Comparison of ENCODE assay signal across 37 cellular contexts in genomic region chrX:97089116-97089515, GRCh38.
"Had no signal": no experiment of that assay in that cellular context is flagged by ENCODE, and none has a peak within 500 bp of the region (broad histone marks: within the 10 kb centered on the region; RNA-seq: fewer than 3 reads in every experiment).

No MANE protein-coding gene starts in this region.

- ATAC-seq: activated CD8-positive, alpha-beta T cell treated with anti-CD3 and anti-CD28 coated beads for 36 hours; activated naive CD8-positive, alpha-beta T cell treated with anti-CD3 and anti-CD28 coated beads, Interleukin-2, amount 50 U/mL, for 24 hours; activated T-cell treated with anti-CD3 and anti-CD28 coated beads, Interleukin-2, amount 50 U/mL, for 4 hours; activated T-cell treated with anti-CD3 and anti-CD28 coated beads, Interleukin-2, amount 50 U/mL, for 72 hours; activated T-helper 17 cell treated with anti-CD3 and anti-CD28 coated beads, Interleukin-2, amount 50 U/mL, for 72 hours; body of pancreas had no signal

- H3K27ac ChIP-seq: ascending aorta, body of pancreas, brain microvascular endothelial cell, breast epithelium, VCaP had no signal

- H3K36me3 Mint-ChIP-seq: activated naive CD4-positive, alpha-beta T cell treated with anti-CD3 and anti-CD28 coated beads, Interleukin-2, amount 50 U/mL, for 24 hours had no signal

- H3K4me1 ChIP-seq: ascending aorta, body of pancreas, breast epithelium had no signal

- FAIRE-seq: TTC549 had no signal

- H3K27me3 ChIP-seq: ascending aorta, body of pancreas, brain microvascular endothelial cell had no signal

- H3K9me3 Mint-ChIP-seq: activated B cell treated with CpG ODN at 0.5 μM for 24 hours; activated CD4-positive, alpha-beta memory T cell treated with anti-CD3 and anti-CD28 coated beads for 36 hours; activated CD4-positive, alpha-beta T cell treated with anti-CD3 and anti-CD28 coated beads, Interleukin-2, amount 10 ng/mL, durations not matched to agents 24 days and 14 days; activated CD8-positive, alpha-beta T cell treated with anti-CD3 and anti-CD28 coated beads for 36 hours; activated naive CD4-positive, alpha-beta T cell treated with anti-CD3 and anti-CD28 coated beads, Interleukin-2, amount 10 ng/mL, durations not matched to agents 7 days and 5 days; activated naive CD4-positive, alpha-beta T cell treated with anti-CD3 and anti-CD28 coated beads, Interleukin-2, amount 50 U/mL, for 24 hours; activated naive CD8-positive, alpha-beta T cell treated with anti-CD3 and anti-CD28 coated beads, Interleukin-2, amount 10 ng/mL, durations not matched to agents 7 days and 5 days; activated naive CD8-positive, alpha-beta T cell treated with anti-CD3 and anti-CD28 coated beads, Interleukin-2, amount 50 U/mL, for 24 hours; activated T-cell treated with anti-CD3 and anti-CD28 coated beads, Interleukin-2, amount 50 U/mL, for 4 hours; activated T-cell treated with anti-CD3 and anti-CD28 coated beads, Interleukin-2, amount 50 U/mL, for 72 hours; activated T-helper 1 cell treated with anti-CD3 and anti-CD28 coated beads, Interleukin-12 subunit alpha, Interleukin-12 subunit beta, Interleukin-2, Interleukin-4 antibody, amounts not matched to agents 30 ng/mL and 10 ng/mL and 1 ng/mL, durations not matched to agents 14 hours and 24 hours and 36 hours; activated T-helper 17 cell treated with anti-CD3 and anti-CD28 coated beads, Interleukin-2, amount 50 U/mL, for 72 hours; T-helper 1 cell treated with Interleukin-12 subunit alpha and Interleukin-12 subunit beta and Interleukin-4 antibody, amounts not matched to agents 30 μg/mL and 1 μg/mL, for 36 hours; T-helper 2 cell treated with Interferon-gamma antibody and Interleukin-4, amounts not matched to agents 5 μg/mL and 100 μg/mL, for 36 hours had no signal

- H3K4me3 ChIP-seq: ascending aorta, body of pancreas, breast epithelium had no signal

- H3K4me3 Mint-ChIP-seq: activated B cell treated with CpG ODN at 0.5 μM for 24 hours; activated CD4-positive, alpha-beta memory T cell treated with anti-CD3 and anti-CD28 coated beads for 36 hours; activated CD4-positive, alpha-beta T cell treated with anti-CD3 and anti-CD28 coated beads, Interleukin-2, amount 10 ng/mL, durations not matched to agents 24 days and 14 days; activated CD8-positive, alpha-beta T cell treated with anti-CD3 and anti-CD28 coated beads for 36 hours; activated naive CD4-positive, alpha-beta T cell treated with anti-CD3 and anti-CD28 coated beads, Interleukin-2, amount 10 ng/mL, durations not matched to agents 7 days and 5 days; activated naive CD4-positive, alpha-beta T cell treated with anti-CD3 and anti-CD28 coated beads, Interleukin-2, amount 50 U/mL, for 24 hours; activated naive CD8-positive, alpha-beta T cell; activated naive CD8-positive, alpha-beta T cell treated with anti-CD3 and anti-CD28 coated beads, Interleukin-2, amount 10 ng/mL, durations not matched to agents 7 days and 5 days; activated naive CD8-positive, alpha-beta T cell treated with anti-CD3 and anti-CD28 coated beads, Interleukin-2, amount 50 U/mL, for 24 hours; activated T-cell treated with anti-CD3 and anti-CD28 coated beads, Interleukin-2, amount 50 U/mL, for 4 hours; activated T-cell treated with anti-CD3 and anti-CD28 coated beads, Interleukin-2, amount 50 U/mL, for 72 hours; activated T-helper 1 cell treated with anti-CD3 and anti-CD28 coated beads, Interleukin-12 subunit alpha, Interleukin-12 subunit beta, Interleukin-2, Interleukin-4 antibody, amounts not matched to agents 30 ng/mL and 10 ng/mL and 1 ng/mL, durations not matched to agents 14 hours and 24 hours and 36 hours; activated T-helper 17 cell treated with anti-CD3 and anti-CD28 coated beads, Interleukin-2, amount 50 U/mL, for 72 hours; T-helper 1 cell treated with Interleukin-12 subunit alpha and Interleukin-12 subunit beta and Interleukin-4 antibody, amounts not matched to agents 30 μg/mL and 1 μg/mL, for 36 hours; T-helper 2 cell treated with Interferon-gamma antibody and Interleukin-4, amounts not matched to agents 5 μg/mL and 100 μg/mL, for 36 hours had no signal

- DNase-seq: activated B cell treated with CpG ODN at 0.5 μM for 24 hours; activated CD4-positive, alpha-beta memory T cell treated with anti-CD3 and anti-CD28 coated beads for 36 hours; activated CD4-positive, alpha-beta T cell treated with anti-CD3 and anti-CD28 coated beads for 4 hours; activated CD4-positive, alpha-beta T cell treated with anti-CD3 and anti-CD28 coated beads, Interleukin-2, amount 10 ng/mL, durations not matched to agents 24 days and 14 days; activated CD4-positive, alpha-beta T cell treated with anti-CD3 and anti-CD28 coated beads, Interleukin-2, amount 50 U/mL, for 1 hour; activated CD4-positive, alpha-beta T cell treated with anti-CD3 and anti-CD28 coated beads, Interleukin-2, amount 50 U/mL, for 4 hours; activated CD4-positive, CD25-positive, alpha-beta regulatory T cell treated with anti-CD3 and anti-CD28 coated beads, Interleukin-2, amount 50 U/mL, for 72 hours; activated CD8-positive, alpha-beta memory T cell treated with anti-CD3 and anti-CD28 coated beads, Interleukin-2, amount 50 U/mL, for 4 hours; activated CD8-positive, alpha-beta T cell treated with anti-CD3 and anti-CD28 coated beads for 36 hours; activated effector memory CD4-positive, alpha-beta T cell treated with Interleukin-2 at 50 U/mL for 16 hours; activated gamma-delta T cell; activated naive CD4-positive, alpha-beta T cell treated with anti-CD3 and anti-CD28 coated beads, Interleukin-2, amount 10 ng/mL, durations not matched to agents 7 days and 5 days; activated naive CD4-positive, alpha-beta T cell treated with Interleukin-2 at 50 U/mL for 16 hours; activated naive CD8-positive, alpha-beta T cell treated with anti-CD3 and anti-CD28 coated beads, Interleukin-2, amount 10 ng/mL, durations not matched to agents 7 days and 5 days; activated naive CD8-positive, alpha-beta T cell treated with anti-CD3 and anti-CD28 coated beads, Interleukin-2, amount 50 U/mL, for 24 hours; activated T-cell treated with anti-CD3 and anti-CD28 coated beads for 4 hours; activated T-cell treated with anti-CD3 and anti-CD28 coated beads, Interleukin-2, amount 50 U/mL, for 1 hour; activated T-cell treated with anti-CD3 and anti-CD28 coated beads, Interleukin-2, amount 50 U/mL, for 4 hours; activated T-cell treated with anti-CD3 and anti-CD28 coated beads, Interleukin-2, amount 50 U/mL, for 72 hours; amygdala; anterior cingulate cortex; body of pancreas; brain microvascular endothelial cell; central memory CD4-positive, alpha-beta T cell; T-helper 1 cell; T-helper 2 cell; T-helper 9 cell had no signal

- H3K9me3 ChIP-seq: ascending aorta, body of pancreas, breast epithelium had no signal

- H3K27ac Mint-ChIP-seq: activated B cell treated with CpG ODN at 0.5 μM for 24 hours; activated CD4-positive, alpha-beta memory T cell treated with anti-CD3 and anti-CD28 coated beads for 36 hours; activated CD4-positive, alpha-beta T cell treated with anti-CD3 and anti-CD28 coated beads, Interleukin-2, amount 10 ng/mL, durations not matched to agents 24 days and 14 days; activated CD8-positive, alpha-beta T cell treated with anti-CD3 and anti-CD28 coated beads for 36 hours; activated naive CD4-positive, alpha-beta T cell treated with anti-CD3 and anti-CD28 coated beads, Interleukin-2, amount 10 ng/mL, durations not matched to agents 7 days and 5 days; activated naive CD4-positive, alpha-beta T cell treated with anti-CD3 and anti-CD28 coated beads, Interleukin-2, amount 50 U/mL, for 24 hours; activated naive CD8-positive, alpha-beta T cell; activated naive CD8-positive, alpha-beta T cell treated with anti-CD3 and anti-CD28 coated beads, Interleukin-2, amount 10 ng/mL, durations not matched to agents 7 days and 5 days; activated naive CD8-positive, alpha-beta T cell treated with anti-CD3 and anti-CD28 coated beads, Interleukin-2, amount 50 U/mL, for 24 hours; activated T-cell treated with anti-CD3 and anti-CD28 coated beads, Interleukin-2, amount 50 U/mL, for 72 hours; activated T-helper 1 cell treated with anti-CD3 and anti-CD28 coated beads, Interleukin-12 subunit alpha, Interleukin-12 subunit beta, Interleukin-2, Interleukin-4 antibody, amounts not matched to agents 30 ng/mL and 10 ng/mL and 1 ng/mL, durations not matched to agents 14 hours and 24 hours and 36 hours; activated T-helper 17 cell treated with anti-CD3 and anti-CD28 coated beads, Interleukin-2, amount 50 U/mL, for 72 hours; T-helper 1 cell treated with Interleukin-12 subunit alpha and Interleukin-12 subunit beta and Interleukin-4 antibody, amounts not matched to agents 30 μg/mL and 1 μg/mL, for 36 hours; T-helper 2 cell treated with Interferon-gamma antibody and Interleukin-4, amounts not matched to agents 5 μg/mL and 100 μg/mL, for 36 hours had no signal

- H3K27me3 Mint-ChIP-seq: activated B cell treated with CpG ODN at 0.5 μM for 24 hours; activated CD4-positive, alpha-beta memory T cell treated with anti-CD3 and anti-CD28 coated beads for 36 hours; activated CD4-positive, alpha-beta T cell treated with anti-CD3 and anti-CD28 coated beads, Interleukin-2, amount 10 ng/mL, durations not matched to agents 24 days and 14 days; activated CD8-positive, alpha-beta T cell treated with anti-CD3 and anti-CD28 coated beads for 36 hours; activated naive CD4-positive, alpha-beta T cell treated with anti-CD3 and anti-CD28 coated beads, Interleukin-2, amount 10 ng/mL, durations not matched to agents 7 days and 5 days; activated naive CD4-positive, alpha-beta T cell treated with anti-CD3 and anti-CD28 coated beads, Interleukin-2, amount 50 U/mL, for 24 hours; activated naive CD8-positive, alpha-beta T cell; activated naive CD8-positive, alpha-beta T cell treated with anti-CD3 and anti-CD28 coated beads, Interleukin-2, amount 10 ng/mL, durations not matched to agents 7 days and 5 days; activated naive CD8-positive, alpha-beta T cell treated with anti-CD3 and anti-CD28 coated beads, Interleukin-2, amount 50 U/mL, for 24 hours; activated T-helper 17 cell treated with anti-CD3 and anti-CD28 coated beads, Interleukin-2, amount 50 U/mL, for 72 hours had no signal

- H3K36me3 ChIP-seq: ascending aorta, brain microvascular endothelial cell, breast epithelium had no signal

- H3K4me1 Mint-ChIP-seq: activated B cell treated with CpG ODN at 0.5 μM for 24 hours; activated CD4-positive, alpha-beta T cell treated with anti-CD3 and anti-CD28 coated beads, Interleukin-2, amount 10 ng/mL, durations not matched to agents 24 days and 14 days; activated naive CD4-positive, alpha-beta T cell treated with anti-CD3 and anti-CD28 coated beads, Interleukin-2, amount 10 ng/mL, durations not matched to agents 7 days and 5 days; activated naive CD4-positive, alpha-beta T cell treated with anti-CD3 and anti-CD28 coated beads, Interleukin-2, amount 50 U/mL, for 24 hours; activated naive CD8-positive, alpha-beta T cell treated with anti-CD3 and anti-CD28 coated beads, Interleukin-2, amount 10 ng/mL, durations not matched to agents 7 days and 5 days; activated naive CD8-positive, alpha-beta T cell treated with anti-CD3 and anti-CD28 coated beads, Interleukin-2, amount 50 U/mL, for 24 hours; activated T-helper 17 cell treated with anti-CD3 and anti-CD28 coated beads, Interleukin-2, amount 50 U/mL, for 72 hours had no signal
